10 cellular contexts compared by ENCODE assay signal in genomic region chr7:69429817-69430501, GRCh38.
A peak's percentile ranks its signal among the peaks of the same experiment; 100 is the strongest.
DNase-seq lines count a peak whose midpoint lies in the region; ATAC-seq and TF ChIP-seq lines count a peak whose summit lies in the region.
"Had no signal": no experiment of that assay in that cellular context is flagged by ENCODE, and none has a peak within 500 bp of the region (broad histone marks: within the 10 kb centered on the region; RNA-seq: fewer than 3 reads in every experiment).

No MANE protein-coding gene starts in this region.

- WGBS in upper lobe of left lung, 2 donors: 23 to 30% methylated on average over 16 to 20 of the region's 20 CpGs

- H3K27me3 Mint-ChIP-seq in mesothelial cell of epicardium (ENCODE audit: low read depth): peaks cover 6% of the 10 kb centered on the region

- H3K36me3 Mint-ChIP-seq in mesothelial cell of epicardium: no peaks in the 10 kb centered on the region
- H3K36me3 Mint-ChIP-seq: natural killer cell had no signal

- H3K27me3 ChIP-seq in colonic mucosa (no peaks in the 10 kb centered on the region), upper lobe of left lung (no peaks in the 10 kb centered on the region)

- H3K4me1 ChIP-seq in colonic mucosa (no peaks in the 10 kb centered on the region), upper lobe of left lung (peaks cover 10 to 15% (median 13%) of the 10 kb centered on the region in 4 donors)

- DNase-seq in NCI-H2029 (lab: John Stamatoyannopoulos, UW) (peak; percentile 88), colonic mucosa (peak; percentile 38), mesothelial cell of epicardium (ENCODE audit: low spot score in 2 of 2, unreplicated experiment in 2 of 2) (peak in 1 of 2 experiments; percentile 28), upper lobe of left lung (peak in 1 of 2 donors; percentile 86), KG1 (lab: John Stamatoyannopoulos, UW) (no peak), T1000 (lab: John Stamatoyannopoulos, UW) (no peak)
- DNase-seq: activated T-cell treated with anti-CD3 and anti-CD28 coated beads, Interleukin-2, amount 50 U/mL, for 1 hour; natural killer cell had no signal

- no peak for TF ChIP-seq EP300 in upper lobe of left lung (IDR thresholded peaks at IDR 0.05)

- peaks cover 14% of the 10 kb centered on the region for H3K4me1 Mint-ChIP-seq in mesothelial cell of epicardium

- TF ChIP-seq CTCF in colonic mucosa (IDR thresholded peaks at IDR 0.05) (no peak), mesothelial cell of epicardium (IDR thresholded peaks at IDR 0.05; ENCODE audit: unreplicated experiment) (no peak), upper lobe of left lung (IDR thresholded peaks at IDR 0.05) (no peak)

- H3K9me3 Mint-ChIP-seq in mesothelial cell of epicardium: peaks cover 8% of the 10 kb centered on the region

- H3K4me3 ChIP-seq in colonic mucosa (no peak overlapping the region), upper lobe of left lung (peak overlapping the region in 1 of 4 donors; percentile 6)

- no peak for TF ChIP-seq POLR2A in upper lobe of left lung (IDR thresholded peaks at IDR 0.05)

- peak overlapping the region; percentile 4 for H3K4me3 Mint-ChIP-seq in mesothelial cell of epicardium
- H3K4me3 Mint-ChIP-seq: natural killer cell had no signal

- ATAC-seq in upper lobe of left lung (ENCODE audit: low FRiP score in 2 of 2): peak; percentile 20 to 77
- ATAC-seq in GM21447 (IDR thresholded peaks at IDR 0.05; ENCODE audit: unreplicated experiment): no peak
- ATAC-seq: HepG2, natural killer cell had no signal

- H3K9ac ChIP-seq in colonic mucosa (ENCODE audit: low read depth in 2 of 2, low read length in 2 of 2): no peak overlapping the region

- H3K27ac ChIP-seq in colonic mucosa (no peak overlapping the region), upper lobe of left lung (peak overlapping the region in 2 of 4 donors; percentile 21 to 23)

- H3K27ac Mint-ChIP-seq in mesothelial cell of epicardium: peak overlapping the region; percentile 82
- H3K27ac Mint-ChIP-seq: natural killer cell had no signal

- H3K9me3 ChIP-seq in colonic mucosa (no peaks in the 10 kb centered on the region), upper lobe of left lung (no peaks in the 10 kb centered on the region)

- intact Hi-C loops in colonic mucosa (cut with DNase I): no loop called here

- H3K36me3 ChIP-seq in colonic mucosa: no peaks in the 10 kb centered on the region
- H3K36me3 ChIP-seq in upper lobe of left lung: no peaks in the 10 kb centered on the region

Comparison
In these comparisons a context has a peak if more than half of its experiments do, and no peak if none do; other contexts are left out.
1. DNase-seq: peak in NCI-H2029 (single experiment) and colonic mucosa (single experiment); none in KG1 (single experiment) and T1000 (single experiment).